Comparison of ENCODE assay signal across 21 cellular contexts in genomic region chr20:33766686-33767085, GRCh38.
"Had no signal": no experiment of that assay in that cellular context is flagged by ENCODE, and none has a peak within 500 bp of the region (broad histone marks: within the 10 kb centered on the region; RNA-seq: fewer than 3 reads in every experiment).

No MANE protein-coding gene starts in this region.

- DNase-seq: cortex of kidney; effector CD8-positive, alpha-beta T cell; effector memory CD8-positive, alpha-beta T cell; endodermal cell; esophagus squamous epithelium; foreskin fibroblast; foreskin melanocyte; gastrocnemius medialis; glutamatergic neuron; head of caudate nucleus; heart right ventricle; hippocampal formation; left cardiac atrium; left lung; left ventricle myocardium superior; lower lobe of right lung; mesenchymal stem cell; mucosa of descending colon had no signal

- H3K27me3 Mint-ChIP-seq: dendritic cell treated with granulocyte-macrophage colony-stimulating factor and Interleukin-4, amounts not matched to agents 40 ng/mL and 50 ng/mL, for 4 days; effector memory CD8-positive, alpha-beta T cell had no signal

- H3K9me3 ChIP-seq: esophagus squamous epithelium, gastrocnemius medialis, heart right ventricle, left lung, lower lobe of right lung, mucosa of descending colon had no signal

- H3K27ac Mint-ChIP-seq: dendritic cell treated with granulocyte-macrophage colony-stimulating factor and Interleukin-4, amounts not matched to agents 40 ng/mL and 50 ng/mL, for 4 days; effector memory CD8-positive, alpha-beta T cell; endodermal cell; mesothelial cell of epicardium had no signal

- H3K27me3 ChIP-seq: esophagus squamous epithelium, gastrocnemius medialis, heart right ventricle, left lung had no signal

- H3K9me3 Mint-ChIP-seq: dendritic cell treated with granulocyte-macrophage colony-stimulating factor and Interleukin-4, amounts not matched to agents 40 ng/mL and 50 ng/mL, for 4 days; effector memory CD8-positive, alpha-beta T cell; endodermal cell; mesothelial cell of epicardium had no signal

- H3K4me1 ChIP-seq: esophagus squamous epithelium, gastrocnemius medialis, left lung, lower lobe of right lung had no signal

- ATAC-seq: effector memory CD8-positive, alpha-beta T cell; gastrocnemius medialis; heart right ventricle; left cardiac atrium; left lung; left ventricle myocardium superior; lower lobe of right lung had no signal

- H3K27ac ChIP-seq: epithelial cell of prostate, esophagus squamous epithelium, gastrocnemius medialis, heart right ventricle, left lung, lower lobe of right lung had no signal

- H3K4me1 Mint-ChIP-seq: endodermal cell, mesothelial cell of epicardium had no signal

- H3K4me3 Mint-ChIP-seq: dendritic cell treated with granulocyte-macrophage colony-stimulating factor and Interleukin-4, amounts not matched to agents 40 ng/mL and 50 ng/mL, for 4 days; effector memory CD8-positive, alpha-beta T cell; endodermal cell; mesothelial cell of epicardium had no signal

- H3K4me3 ChIP-seq: esophagus squamous epithelium, gastrocnemius medialis, heart right ventricle, left lung, lower lobe of right lung, mucosa of descending colon had no signal
